ENCODE assay signal across 16 cellular contexts in genomic region chr2:191693778-191694177, GRCh38. TPM values are rescaled to one million over a fixed set of nuclear protein-coding genes. Genes with fewer than 3 reads are reported as not detected.
DNase-seq lines count a peak whose midpoint lies in the region; ATAC-seq and TF ChIP-seq lines count a peak whose summit lies in the region.
"Had no signal": no experiment of that assay in that cellular context is flagged by ENCODE, and none has a peak within 500 bp of the region (broad histone marks: within the 10 kb centered on the region; RNA-seq: fewer than 3 reads in every experiment).

No MANE protein-coding gene starts in this region.

- H2AK9ac ChIP-seq in IMR-90 (replicated peaks; ENCODE audit: low read depth, low read length, poor library complexity), result no peak overlapping the region

- H3K4me1 ChIP-seq in IMR-90 (ENCODE audit: control insufficient read depth, insufficient read depth, low read length), result peaks cover 8% of the 10 kb centered on the region; the same call in 1 of the 2 replicates
- H3K4me1 ChIP-seq: vagina had no signal

- H3K27ac Mint-ChIP-seq in activated naive CD4-positive, alpha-beta T cell treated with anti-CD3 and anti-CD28 coated beads, Interleukin-2, amount 50 U/mL, for 72 hours, result no peak overlapping the region
- H3K27ac Mint-ChIP-seq in stimulated activated naive CD8-positive, alpha-beta T cell treated with anti-CD3 and anti-CD28 coated beads, Interleukin-15, Interleukin-2, amounts not matched to agents 100 ng/mL and 50 ng/mL, for 24 hours, result peak overlapping the region; percentile 70
- H3K27ac Mint-ChIP-seq: T-cell had no signal

- TF ChIP-seq POLR2A in IMR-90 (IDR thresholded peaks at IDR 0.05; ENCODE audit: low read depth, low read length), result no peak

- H3K9me3 ChIP-seq in IMR-90 (ENCODE audit: control insufficient read depth, insufficient read depth, low read length), result no peaks in the 10 kb centered on the region
- H3K9me3 ChIP-seq: mucosa of descending colon, vagina had no signal

- no peak overlapping the region for H2BK20ac ChIP-seq in IMR-90 (ENCODE audit: low read depth, low read length)

- H3K14ac ChIP-seq in IMR-90 (replicated peaks; ENCODE audit: low read depth, low read length), result no peak overlapping the region

- no peak overlapping the region for H2AK5ac ChIP-seq in IMR-90 (ENCODE audit: low read depth, low read length)

- no peak overlapping the region for H4K91ac ChIP-seq in IMR-90 (ENCODE audit: insufficient read depth, low read depth, low read length)

- H3K9me3 Mint-ChIP-seq in activated naive CD4-positive, alpha-beta T cell treated with anti-CD3 and anti-CD28 coated beads, Interleukin-2, amount 50 U/mL, for 72 hours, result no peaks in the 10 kb centered on the region
- H3K9me3 Mint-ChIP-seq in stimulated activated naive CD8-positive, alpha-beta T cell treated with anti-CD3 and anti-CD28 coated beads, Interleukin-15, Interleukin-2, amounts not matched to agents 100 ng/mL and 50 ng/mL, for 24 hours, result no peaks in the 10 kb centered on the region
- H3K9me3 Mint-ChIP-seq: T-cell had no signal

- no peak overlapping the region for H3K4me3 ChIP-seq in IMR-90 (ENCODE audit: insufficient read depth, low read depth, low read length)
- H3K4me3 ChIP-seq: cardiac muscle cell, mucosa of descending colon, vagina had no signal

- no peak for TF ChIP-seq RAD21 in IMR-90 (IDR thresholded peaks at IDR 0.05; ENCODE audit: low read length)

- no TSS peak for BruUV-seq in IMR-90 (replicated peaks; lab: Mats Ljungman, UMichigan)

- peaks cover 13% of the 10 kb centered on the region; the same call in 1 of the 2 replicates for H4K20me1 ChIP-seq in IMR-90 (ENCODE audit: insufficient read depth, low read length)

- no peak overlapping the region for H3K9ac ChIP-seq in IMR-90 (ENCODE audit: low read depth, low read length)

- no peak overlapping the region for H3K23ac ChIP-seq in IMR-90 (ENCODE audit: low read depth, low read length)

- H2BK15ac ChIP-seq in IMR-90 (ENCODE audit: low read depth, low read length), result no peak overlapping the region

- no CpG with 5 or more reads among the region's 1 CpG for WGBS in IMR-90 (ENCODE audit: extremely low coverage in 2 of 2, insufficient read length in 1 of 2), 2 experiments

- H3K4me3 Mint-ChIP-seq in stimulated activated naive CD8-positive, alpha-beta T cell treated with anti-CD3 and anti-CD28 coated beads, Interleukin-15, Interleukin-2, amounts not matched to agents 100 ng/mL and 50 ng/mL, for 24 hours, result no peak overlapping the region
- H3K4me3 Mint-ChIP-seq: T-cell had no signal

- dilution Hi-C loops in IMR-90 (cut with HindIII; ENCODE audit: low sequenced_read_pairs, unreplicated experiment), result no loop called here

- H3K4me2 ChIP-seq in IMR-90 (ENCODE audit: low read depth, low read length), result no peak overlapping the region

- in situ Hi-C loops in IMR-90 (cut with MboI; ENCODE audit: low sequenced_read_pairs), result loop anchor here (5.0 kb wide), 1 partner anchor 121 kb away; no protein-coding TSS in a partner anchor

- DNase-seq in activated naive CD4-positive, alpha-beta T cell treated with anti-CD3 and anti-CD28 coated beads, Interleukin-2, amount 50 U/mL, for 72 hours (ENCODE audit: low spot score in 2 of 2), result no peak
- DNase-seq in activated naive CD4-positive, alpha-beta T cell (lab: John Stamatoyannopoulos, UW), result no peak
- DNase-seq in IMR-90 (no peak), SKM-1 (lab: John Stamatoyannopoulos, UW; ENCODE audit: unreplicated experiment) (no peak), HuH-7 (ENCODE audit: low spot score) (no peak), cortex of kidney (lab: John Stamatoyannopoulos, UW) (no peak)
- DNase-seq: activated CD8-positive, alpha-beta memory T cell treated with anti-CD3 and anti-CD28 coated beads, Interleukin-2, amount 50 U/mL, for 4 hours; effector memory CD4-positive, alpha-beta T cell; mucosa of descending colon; NCI-H146; NCI-H345; T-cell had no signal

- H4K8ac ChIP-seq in IMR-90 (ENCODE audit: low read depth in 2 of 2, low read length in 2 of 2), result no peak overlapping the region; a peak in 1 of 4 replicates

- peaks cover 0 to 7% of the 10 kb centered on the region in 2 donors for H3K36me3 Mint-ChIP-seq in activated naive CD4-positive, alpha-beta T cell treated with anti-CD3 and anti-CD28 coated beads, Interleukin-2, amount 50 U/mL, for 72 hours
- peaks cover 42% of the 10 kb centered on the region for H3K36me3 Mint-ChIP-seq in stimulated activated naive CD8-positive, alpha-beta T cell treated with anti-CD3 and anti-CD28 coated beads, Interleukin-15, Interleukin-2, amounts not matched to agents 100 ng/mL and 50 ng/mL, for 24 hours (ENCODE audit: low read depth)

- peak; percentile 53 to 65 for ATAC-seq in activated naive CD4-positive, alpha-beta T cell treated with anti-CD3 and anti-CD28 coated beads, Interleukin-2, amount 50 U/mL, for 72 hours
- ATAC-seq in HG02678 (IDR thresholded peaks at IDR 0.05; ENCODE audit: unreplicated experiment), result peak; percentile 43
- no peak for ATAC-seq in IMR-90 (ENCODE audit: low read depth)
- ATAC-seq: T-cell had no signal

- H3K27me3 ChIP-seq in IMR-90 (ENCODE audit: control insufficient read depth, insufficient read depth, low read length), result no peaks in the 10 kb centered on the region
- H3K27me3 ChIP-seq: cardiac muscle cell, vagina had no signal

- H2AFZ ChIP-seq in IMR-90 (replicated peaks; ENCODE audit: low read length, poor library complexity), result no peak overlapping the region

- H2BK5ac ChIP-seq in IMR-90 (ENCODE audit: low read depth, low read length, poor library complexity, severe bottlenecking), result no peak overlapping the region

- H3K56ac ChIP-seq in IMR-90 (ENCODE audit: extremely low read depth, insufficient read depth, low read length), result no peak overlapping the region

- H4K5ac ChIP-seq in IMR-90 (ENCODE audit: low read depth, low read length), result no peak overlapping the region

- no peak overlapping the region for H3K18ac ChIP-seq in IMR-90 (ENCODE audit: low read depth, low read length)

- H3K79me1 ChIP-seq in IMR-90 (ENCODE audit: low read depth in 1 of 2, low read length in 2 of 2), result 0 out of 4 replicates have a peak, but pooled peaks cover 0 to 6% of the 10 kb centered on the region in 2 experiments

- peaks cover 41% of the 10 kb centered on the region for H3K4me1 Mint-ChIP-seq in stimulated activated naive CD8-positive, alpha-beta T cell treated with anti-CD3 and anti-CD28 coated beads, Interleukin-15, Interleukin-2, amounts not matched to agents 100 ng/mL and 50 ng/mL, for 24 hours (ENCODE audit: low read depth)

- POLR2A ChIA-PET in IMR-90 (lab: Charles Lee; ENCODE audit: unreplicated experiment), result interaction anchor here (1.0 kb wide), 2 partner anchors 111 to 125 kb away, joined by 3 read pairs; no protein-coding TSS in a partner anchor

- H3K36me3 ChIP-seq in IMR-90 (ENCODE audit: control insufficient read depth, insufficient read depth, low read length), result no peaks in the 10 kb centered on the region
- H3K36me3 ChIP-seq: cardiac muscle cell, vagina had no signal

- no peak overlapping the region for H3K4ac ChIP-seq in IMR-90 (ENCODE audit: low read depth, low read length)

- intact Hi-C loops in IMR-90 (cut with micrococcal nuclease), result loop anchor here (5.0 kb wide), 1 partner anchor 469 kb away; no protein-coding TSS in a partner anchor

- H2BK120ac ChIP-seq in IMR-90 (ENCODE audit: low read depth, low read length), result no peak overlapping the region

- no peak overlapping the region for H3K27ac ChIP-seq in IMR-90 (ENCODE audit: insufficient read depth, low read length)
- H3K27ac ChIP-seq: cardiac muscle cell, vagina had no signal

- H3K9me1 ChIP-seq in IMR-90 (ENCODE audit: insufficient read depth, low read length), result peaks cover 5% of the 10 kb centered on the region

- no peaks in the 10 kb centered on the region for H3K27me3 Mint-ChIP-seq in stimulated activated naive CD8-positive, alpha-beta T cell treated with anti-CD3 and anti-CD28 coated beads, Interleukin-15, Interleukin-2, amounts not matched to agents 100 ng/mL and 50 ng/mL, for 24 hours
- H3K27me3 Mint-ChIP-seq: T-cell had no signal

- CTCF ChIA-PET in IMR-90 (lab: Yijun Ruan, JAX), result no interaction called here

- no peak for TF ChIP-seq CTCF in IMR-90 (conservative IDR thresholded peaks at IDR 0.05; ENCODE audit: low read depth, low read length)

TF ChIP-seq in IMR-90, 13 proteins besides CTCF, POLR2A, EP300 and RAD21:
- TF ChIP-seq FOS (IDR thresholded peaks at IDR 0.05; ENCODE audit: low read depth, low read length), result no peak
- no peak for TF ChIP-seq NFE2L2 (IDR thresholded peaks at IDR 0.05; ENCODE audit: low read depth, low read length)
- TF ChIP-seq CEBPB (IDR thresholded peaks at IDR 0.05; ENCODE audit: low read depth, low read length), result peak; percentile 58; the same call in 1 of the 2 replicates
- no peak for TF ChIP-seq BHLHE40 (IDR thresholded peaks at IDR 0.05; ENCODE audit: low read depth, low read length)
- no peak for TF ChIP-seq CHD1 (IDR thresholded peaks at IDR 0.05; ENCODE audit: low read depth, low read length)
- TF ChIP-seq MAZ (IDR thresholded peaks at IDR 0.05; ENCODE audit: borderline replicate concordance, low read depth, low read length), result no peak

RNA-seq across cellular contexts. Expression of gene NABP1, which starts 15.8 kb away (rescaled TPM):
- total RNA-seq in activated naive CD4-positive, alpha-beta T cell treated with anti-CD3 and anti-CD28 coated beads, Interleukin-2, amount 50 U/mL, for 72 hours, result 10 to 100 TPM; 53.7 to 59.7 TPM
- total RNA-seq in IMR-90 (2012; rRNA removed), result 57.7 and 141 TPM in 2 replicates
- polyA plus RNA-seq in IMR-90 (2012; rRNA removed), result 46.3 and 73.3 TPM in 2 replicates
- 8.2 and 11.9 TPM in 2 replicates for polyA plus RNA-seq in IMR-90 (2012; cell fraction: cytosol; rRNA removed)
- polyA plus RNA-seq in IMR-90 (2012; cell fraction: nucleus; rRNA removed; ENCODE audit: low replicate concordance), result 124 and 666 TPM in 2 replicates
